Comparison of ENCODE assay signal across 8 cellular contexts in the genomic region with DNA sequence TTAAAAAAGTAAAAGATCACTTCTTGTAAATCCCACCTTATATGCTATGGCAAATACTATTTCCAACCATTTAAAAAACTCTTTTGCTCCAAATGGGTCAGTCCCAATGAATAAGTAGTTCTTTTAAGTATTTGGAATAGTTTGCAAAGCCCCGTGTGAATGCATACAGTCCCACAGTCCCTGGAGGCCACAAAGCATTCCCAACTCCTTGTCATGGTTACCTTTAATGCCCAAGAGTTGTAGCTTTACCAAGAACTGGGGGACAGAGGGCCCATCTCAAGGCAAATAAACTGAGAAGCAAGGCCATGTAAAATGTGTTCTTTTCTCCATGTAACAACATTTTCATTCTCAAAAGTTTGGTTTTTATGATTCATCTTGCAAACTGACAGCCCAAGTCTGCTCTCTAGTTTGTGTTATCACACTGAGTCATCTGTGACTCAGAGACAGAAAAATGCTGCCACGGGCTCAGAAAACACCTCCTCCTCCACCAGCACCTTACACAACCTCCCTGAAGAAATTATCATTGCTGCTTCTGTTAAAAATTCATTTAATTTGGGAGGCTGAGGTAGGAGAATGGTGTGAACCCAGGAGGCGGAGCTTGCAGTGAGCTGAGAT.
DNase-seq lines count a peak whose midpoint lies in the region; ATAC-seq and TF ChIP-seq lines count a peak whose summit lies in the region.

No MANE protein-coding gene starts in this region.

- H3K27me3 ChIP-seq in ectodermal cell (ENCODE audit: control insufficient read depth, insufficient read depth, low read length, poor library complexity, severe bottlenecking): no peaks in the 10 kb centered on the region
- no peaks in the 10 kb centered on the region for H3K27me3 ChIP-seq in osteoblast (ENCODE audit: insufficient read depth, low read length)

- H3K9me3 ChIP-seq in ectodermal cell (ENCODE audit: control insufficient read depth, low read length): no peaks in the 10 kb centered on the region
- H3K9me3 ChIP-seq in osteoblast (ENCODE audit: low read depth, low read length): no peaks in the 10 kb centered on the region

- DNase-seq in GM03348 (ENCODE audit: low spot score): peak; percentile 89
- DNase-seq in NCI-H226: peak; percentile 80
- DNase-seq in osteoblast (ENCODE audit: insufficient read length, low spot score, missing footprints): peak; percentile 29
- DNase-seq in activated CD4-positive, CD25-positive, alpha-beta regulatory T cell (lab: John Stamatoyannopoulos, UW): no peak

- no peak for TF ChIP-seq CTCF in osteoblast (IDR thresholded peaks at IDR 0.05; ENCODE audit: extremely low read depth, low read depth, low read length)

- no peak overlapping the region for H3K4me3 ChIP-seq in ectodermal cell (ENCODE audit: insufficient read depth, low read depth, low read length)
- H3K4me3 ChIP-seq in osteoblast (ENCODE audit: insufficient read depth, low read length): no peak overlapping the region

- H3K36me3 ChIP-seq in ectodermal cell (ENCODE audit: control insufficient read depth, insufficient read depth, low read length): no peaks in the 10 kb centered on the region
- no peaks in the 10 kb centered on the region for H3K36me3 ChIP-seq in osteoblast (ENCODE audit: insufficient read depth, low read length)

- H3K4me2 ChIP-seq in osteoblast (ENCODE audit: insufficient read depth, low read length): peak overlapping the region; percentile 71

- ATAC-seq in GM19397 (IDR thresholded peaks at IDR 0.05; ENCODE audit: unreplicated experiment) (no peak), GM18858 (IDR thresholded peaks at IDR 0.05; ENCODE audit: unreplicated experiment) (no peak), GM19452 (IDR thresholded peaks at IDR 0.05; ENCODE audit: unreplicated experiment) (no peak)

- peak overlapping the region; percentile 63 for H2AFZ ChIP-seq in osteoblast (ENCODE audit: low read length)

- H3K79me2 ChIP-seq in osteoblast (ENCODE audit: insufficient read depth, low read length): no peaks in the 10 kb centered on the region

- peaks cover 39% of the 10 kb centered on the region for H3K4me1 ChIP-seq in ectodermal cell (ENCODE audit: control insufficient read depth, insufficient read depth, low read length)
- H3K4me1 ChIP-seq in osteoblast (ENCODE audit: insufficient read depth, low read length): peaks cover 33% of the 10 kb centered on the region

- H3K27ac ChIP-seq in ectodermal cell (ENCODE audit: insufficient read depth, low read depth, low read length, poor library complexity, severe bottlenecking) (peak overlapping the region; percentile 82), osteoblast (ENCODE audit: low read depth, low read length) (peak overlapping the region; percentile 67)

- no peaks in the 10 kb centered on the region for H4K20me1 ChIP-seq in osteoblast (ENCODE audit: insufficient read depth, low read length)

- WGBS in ectodermal cell, 2 experiments: 55 to 68% methylated on average over 3 of the region's 3 CpGs

Comparison
In these comparisons a context has a peak if more than half of its experiments do, and no peak if none do; other contexts are left out.
1. DNase-seq: peak in GM03348 (single experiment), NCI-H226 (single experiment) and osteoblast (single experiment); none in activated CD4-positive, CD25-positive, alpha-beta regulatory T cell (0 of 4).